1 cellular context compared by ENCODE assay signal in genomic region chr13:110771194-110771593, GRCh38.
TF ChIP-seq lines count a peak whose summit lies in the region.

No MANE protein-coding gene starts in this region.

TF ChIP-seq in GM23338, 12 proteins besides CTCF, POLR2A, EP300 and RAD21 (continued from another document):
- no peak for TF ChIP-seq ZNF462 (CRISPR knock-in tag; IDR thresholded peaks at IDR 0.05)
TF ChIP-seq in GM23338: peak in this region for 0.
